19 cellular contexts compared by ENCODE assay signal in genomic region chr15:95485367-95485766, GRCh38.
"Had no signal": no experiment of that assay in that cellular context is flagged by ENCODE, and none has a peak within 500 bp of the region (broad histone marks: within the 10 kb centered on the region; RNA-seq: fewer than 3 reads in every experiment).

No MANE protein-coding gene starts in this region.

- H3K27ac Mint-ChIP-seq: dendritic cell treated with granulocyte-macrophage colony-stimulating factor and Interleukin-4, amounts not matched to agents 40 ng/mL and 50 ng/mL, for 4 days; effector memory CD8-positive, alpha-beta T cell; naive B cell had no signal

- H3K4me1 ChIP-seq: esophagus squamous epithelium, foreskin keratinocyte, sigmoid colon, stomach, transverse colon had no signal

- DNase-seq: effector memory CD8-positive, alpha-beta T cell; esophagus squamous epithelium; foreskin keratinocyte; kidney; left colon; left ventricle myocardium superior; mesendoderm; naive B cell; posterior cingulate gyrus; sigmoid colon; stimulated activated CD4-positive, alpha-beta T cell treated with anti-CD3 and anti-CD28 coated beads, Interleukin-2, amount 100 ng/mL, for 24 hours; stimulated activated naive CD4-positive, alpha-beta T cell; stomach; substantia nigra; transverse colon had no signal

- H3K9me3 Mint-ChIP-seq: effector memory CD8-positive, alpha-beta T cell had no signal

- H3K9me3 ChIP-seq: neutrophil, transverse colon had no signal

- H3K4me3 Mint-ChIP-seq: dendritic cell treated with granulocyte-macrophage colony-stimulating factor and Interleukin-4, amounts not matched to agents 40 ng/mL and 50 ng/mL, for 4 days; effector memory CD8-positive, alpha-beta T cell; naive B cell had no signal

- H3K36me3 Mint-ChIP-seq: naive B cell had no signal

- H3K27ac ChIP-seq: esophagus squamous epithelium, foreskin keratinocyte, neutrophil, sigmoid colon, skin epidermis, stomach, thoracic aorta, transverse colon had no signal

- ATAC-seq: effector memory CD8-positive, alpha-beta T cell; foreskin keratinocyte; left colon; left ventricle myocardium superior had no signal

- H3K4me1 Mint-ChIP-seq: naive B cell had no signal

- H3K36me3 ChIP-seq: esophagus squamous epithelium, neutrophil, sigmoid colon, stomach, thoracic aorta, transverse colon had no signal

- H3K27me3 Mint-ChIP-seq: dendritic cell treated with granulocyte-macrophage colony-stimulating factor and Interleukin-4, amounts not matched to agents 40 ng/mL and 50 ng/mL, for 4 days; effector memory CD8-positive, alpha-beta T cell; naive B cell had no signal

- H3K4me3 ChIP-seq: esophagus squamous epithelium, sigmoid colon, skin epidermis, stomach, thoracic aorta, transverse colon had no signal
